Comparison of ENCODE assay signal across 1 cellular context in genomic region chr3:13879102-13879945, GRCh38.
TF ChIP-seq lines count a peak whose summit lies in the region.

No MANE protein-coding gene starts in this region.

TF ChIP-seq in GM23338, 12 proteins besides CTCF, POLR2A, EP300 and RAD21 (continued from another document):
- no peak for TF ChIP-seq ZNF462 (CRISPR knock-in tag; IDR thresholded peaks at IDR 0.05)
